Comparison of ENCODE assay signal across 8 cellular contexts in genomic region chr6:87322304-87323212, GRCh38.
DNase-seq lines count a peak whose midpoint lies in the region; ATAC-seq and TF ChIP-seq lines count a peak whose summit lies in the region.

Gene SMIM8, plus strand, starts transcription at chr6:87322588. Its CDS starts 14,444 bp downstream, at chr6:87337032.

- H3K79me2 ChIP-seq in KMS-11 (ENCODE audit: insufficient read depth, low read depth): no peaks in the 10 kb centered on the region

- no peaks in the 10 kb centered on the region for H4K20me1 ChIP-seq in KMS-11 (ENCODE audit: insufficient read depth)

- H3K4me2 ChIP-seq in KMS-11: peak within 1 kb of the TSS; percentile 48

- POLR2A ChIA-PET in RWPE1 (lab: Yijun Ruan, JAX; ENCODE audit: low non-redundant PET): no interaction called here

- H3K27ac ChIP-seq in KMS-11 (no peak within 1 kb of the TSS), RWPE1 (peak within 1 kb of the TSS; percentile 70), stomach smooth muscle (ENCODE audit: low read length) (peak within 1 kb of the TSS; percentile 31)

- TF ChIP-seq CTCF in KMS-11 (conservative IDR thresholded peaks at IDR 0.05; ENCODE audit: low read depth, low read length) (peak; percentile 73), RWPE1 (conservative IDR thresholded peaks at IDR 0.05; ENCODE audit: low read depth) (peak; percentile 100), foreskin fibroblast (IDR thresholded peaks at IDR 0.05; ENCODE audit: low read depth, low read length) (peak; percentile 99)

- peak; percentile 100 for ATAC-seq in GM21786 (IDR thresholded peaks at IDR 0.05; ENCODE audit: unreplicated experiment)

- no peaks in the 10 kb centered on the region for H3K4me1 ChIP-seq in KMS-11 (ENCODE audit: low read depth, poor library complexity, severe bottlenecking)
- H3K4me1 ChIP-seq in neuron (ENCODE audit: insufficient read depth, low read length): peaks cover 5% of the 10 kb centered on the region
- H3K4me1 ChIP-seq in stomach smooth muscle (ENCODE audit: control insufficient read depth, insufficient read depth, low read length): peaks cover 6% of the 10 kb centered on the region

- peak within 1 kb of the TSS; percentile 94 for H2AFZ ChIP-seq in KMS-11 (ENCODE audit: low read depth)
- H2AFZ ChIP-seq in neuron (ENCODE audit: low read depth, low read length): peak within 1 kb of the TSS; percentile 98

- CTCF ChIA-PET in RWPE1 (lab: Yijun Ruan, JAX): interaction anchor here (0.6 to 0.7 kb wide), 12 partner anchors 16 to 1402 kb away, joined by 3 to 4 read pairs (median 3); partner anchors contain the start of gene C6orf163

- peak; percentile 92 for DNase-seq in ELF-1 (ENCODE audit: low read depth, low spot score)
- DNase-seq in RWPE1 (ENCODE audit: low spot score): peak; percentile 89
- DNase-seq in activated effector memory CD4-positive, alpha-beta T cell treated with Interleukin-2 at 50 U/mL for 16 hours: peak; percentile 76
- peak; percentile 63 to 90 for DNase-seq in foreskin fibroblast

- H3K27me3 ChIP-seq in KMS-11 (ENCODE audit: insufficient read depth, low read depth) (no peaks in the 10 kb centered on the region), neuron (ENCODE audit: insufficient read depth, low read length) (no peaks in the 10 kb centered on the region), stomach smooth muscle (ENCODE audit: control insufficient read depth in 1 of 2, insufficient read depth in 2 of 2, low read length in 2 of 2) (no peaks in the 10 kb centered on the region)

- H3K9ac ChIP-seq in KMS-11 (peak within 1 kb of the TSS; percentile 44; the same call in 1 of the 2 replicates), stomach smooth muscle (ENCODE audit: low read length in 2 of 2) (peak within 1 kb of the TSS; percentile 93 to 94)

- H3K4me3 ChIP-seq in KMS-11 (IDR thresholded peaks at IDR 0.05; ENCODE audit: insufficient read depth, low read depth, low read length) (no peak within 1 kb of the TSS), foreskin fibroblast (ENCODE audit: low read depth in 1 of 2, low read length in 2 of 2) (peak within 1 kb of the TSS; percentile 93 to 99), neuron (ENCODE audit: low read length) (peak within 1 kb of the TSS; percentile 72), stomach smooth muscle (ENCODE audit: low read length in 2 of 2) (peak within 1 kb of the TSS; percentile 98 to 99)

- no peaks in the 10 kb centered on the region for H3K36me3 ChIP-seq in KMS-11 (ENCODE audit: insufficient read depth)
- no peaks in the 10 kb centered on the region for H3K36me3 ChIP-seq in neuron (ENCODE audit: insufficient read depth, low read length)
- no peaks in the 10 kb centered on the region for H3K36me3 ChIP-seq in stomach smooth muscle (ENCODE audit: control insufficient read depth in 2 of 2, insufficient read depth in 2 of 2, low read length in 2 of 2)

- H3K9me3 ChIP-seq in neuron (ENCODE audit: low read length) (no peaks in the 10 kb centered on the region), stomach smooth muscle (ENCODE audit: control insufficient read depth in 2 of 2, low read length in 2 of 2) (no peaks in the 10 kb centered on the region)
